In genomic region chr10:88212069-88212468, GRCh38 we compare ENCODE assay signal across 1 cellular context.
TF ChIP-seq lines count a peak whose summit lies in the region.

No MANE protein-coding gene starts in this region.

TF ChIP-seq in GM12878, 131 proteins besides CTCF, POLR2A, EP300 and RAD21 (continued from another document):
- TF ChIP-seq IRF3 (IDR thresholded peaks at IDR 0.05) (no peak), FOS (IDR thresholded peaks at IDR 0.05; ENCODE audit: borderline replicate concordance, extremely low read depth, insufficient read length) (no peak), ZNF207 (IDR thresholded peaks at IDR 0.05; ENCODE audit: borderline replicate concordance) (no peak), ETV6 (conservative IDR thresholded peaks at IDR 0.05 in 1 of 2, IDR thresholded peaks at IDR 0.05 in 1 of 2; ENCODE audit: borderline replicate concordance in 1 of 2, low read depth in 1 of 2) (no peak), POLR2AphosphoS5 (IDR thresholded peaks at IDR 0.05; ENCODE audit: low read length) (no peak)
